Comparison of ENCODE assay signal across 15 cellular contexts in genomic region chr1:36419158-36419557, GRCh38.
"Had no signal": no experiment of that assay in that cellular context is flagged by ENCODE, and none has a peak within 500 bp of the region (broad histone marks: within the 10 kb centered on the region; RNA-seq: fewer than 3 reads in every experiment).

No MANE protein-coding gene starts in this region.

- H3K36me3 ChIP-seq: neural progenitor cell, uterus had no signal

- H3K27me3 ChIP-seq: heart right ventricle, neural progenitor cell, suprapubic skin, transverse colon, uterus had no signal

- H3K9ac ChIP-seq: neural progenitor cell had no signal

- H3K9me3 ChIP-seq: heart right ventricle, suprapubic skin, transverse colon, uterus had no signal

- DNase-seq: activated CD4-positive, alpha-beta memory T cell treated with anti-CD3 and anti-CD28 coated beads for 36 hours; activated CD4-positive, alpha-beta T cell treated with anti-CD3 and anti-CD28 coated beads for 48 hours; activated CD4-positive, CD25-positive, alpha-beta regulatory T cell; activated effector memory CD4-positive, alpha-beta T cell treated with anti-CD3 and anti-CD28 coated beads, Interleukin-2, amount 50 U/mL, for 16 hours; activated naive CD4-positive, alpha-beta T cell treated with anti-CD3 and anti-CD28 coated beads, Interleukin-2, amount 10 ng/mL, durations not matched to agents 7 days and 5 days; activated T-cell treated with anti-CD3 and anti-CD28 coated beads, Interleukin-2, amount 50 U/mL, for 72 hours; heart right ventricle; naive thymus-derived CD8-positive, alpha-beta T cell; stimulated activated CD4-positive, alpha-beta T cell treated with anti-CD3 and anti-CD28 coated beads, Interleukin-12 subunit alpha, Interleukin-12 subunit beta, amount 100 ng/mL, for 4 hours; stimulated activated CD4-positive, alpha-beta T cell treated with anti-CD3 and anti-CD28 coated beads, Interleukin-4, amount 100 ng/mL, for 4 hours; transverse colon; uterus had no signal

- H3K4me1 ChIP-seq: neural progenitor cell, uterus had no signal

- H3K4me3 ChIP-seq: heart right ventricle, neural progenitor cell, suprapubic skin, transverse colon, uterus had no signal

- H3K27ac ChIP-seq: epithelial cell of prostate, heart right ventricle, neural progenitor cell, suprapubic skin, transverse colon, uterus had no signal

- ATAC-seq: activated T-cell treated with anti-CD3 and anti-CD28 coated beads, Interleukin-2, amount 50 U/mL, for 72 hours; naive thymus-derived CD8-positive, alpha-beta T cell had no signal
